In genomic region chr12:38316391-38317129, GRCh38 we compare ENCODE assay signal across 8 cellular contexts.
DNase-seq lines count a peak whose midpoint lies in the region; ATAC-seq and TF ChIP-seq lines count a peak whose summit lies in the region.

TSS of gene ALG10B (plus strand) at chr12:38316774. CDS start at chr12:38316894, 120 bp downstream.

- peak; percentile 61 for TF ChIP-seq POLR2A in GM15510 (IDR thresholded peaks at IDR 0.05; ENCODE audit: borderline replicate concordance, extremely low read depth, insufficient read length)

- peak; percentile 100 for ATAC-seq in HG02884 (IDR thresholded peaks at IDR 0.05; ENCODE audit: unreplicated experiment)

- DNase-seq in NCI-H1694 (lab: John Stamatoyannopoulos, UW): peak; percentile 75
- peak; percentile 85 for DNase-seq in T-helper 22 cell (ENCODE audit: low read depth)
- DNase-seq in astrocyte of the cerebellum (ENCODE audit: low read depth): peak; percentile 95
- peak; percentile 57 for DNase-seq in hepatic stellate cell (ENCODE audit: low spot score)
- peak; percentile 99 for DNase-seq in retina
- DNase-seq in DMS79 treated with DMSO at 0.1 percent for 48 hours (lab: John Stamatoyannopoulos, UW): no peak

- peak; percentile 60 for TF ChIP-seq CTCF in astrocyte of the cerebellum (IDR thresholded peaks at IDR 0.05; ENCODE audit: low read depth, low read length, missing control alignments)

- peak within 1 kb of the TSS; percentile 72 for H3K4me3 ChIP-seq in astrocyte of the cerebellum (ENCODE audit: low read depth, low read length)

- in situ Hi-C loops in astrocyte of the cerebellum (cut with HindIII; ENCODE audit: low sequenced_read_pairs): no loop called here
